20 cellular contexts compared by ENCODE assay signal in the genomic region with DNA sequence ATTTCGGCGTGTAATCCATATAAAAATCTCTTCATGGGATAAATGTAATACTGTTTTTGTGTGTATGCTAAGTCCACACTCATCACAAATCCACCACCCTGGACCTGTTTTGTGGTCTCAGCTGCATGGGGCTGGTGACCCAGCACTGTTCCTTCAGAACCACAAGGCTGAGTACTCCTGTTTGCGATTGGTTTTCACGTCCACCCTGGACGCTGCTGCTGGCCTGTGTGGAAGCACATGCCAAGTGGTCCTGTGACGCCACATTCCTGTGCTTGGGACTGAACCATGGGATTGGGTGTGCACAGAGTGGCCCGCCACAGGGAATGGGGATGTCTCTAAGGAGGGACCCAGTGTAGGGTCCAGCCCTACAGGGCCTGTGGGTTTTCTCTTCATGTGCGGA. TPM values are rescaled to one million over a fixed set of nuclear protein-coding genes. Genes with fewer than 3 reads are reported as not detected.
DNase-seq lines count a peak whose midpoint lies in the region; ATAC-seq, FAIRE-seq and TF ChIP-seq lines count a peak whose summit lies in the region.
"Had no signal": no experiment of that assay in that cellular context is flagged by ENCODE, and none has a peak within 500 bp of the region (broad histone marks: within the 10 kb centered on the region; RNA-seq: fewer than 3 reads in every experiment).

No MANE protein-coding gene starts in this region.

- no peak for FAIRE-seq in GM12891 (lab: Jason Lieb, UNC)
- FAIRE-seq in frontal cortex (lab: Jason Lieb, UNC) = no peak
- FAIRE-seq: HTR-8/SVneo had no signal

- no peak overlapping the region for H3K18ac ChIP-seq in neuronal stem cell (ENCODE audit: low read length)

- H2AFZ ChIP-seq in GM23338 (no peak overlapping the region), neuronal stem cell (ENCODE audit: low read length) (no peak overlapping the region)

- no peak overlapping the region for H3K27ac ChIP-seq in GM23338 (ENCODE audit: low read depth)
- H3K27ac ChIP-seq in neuronal stem cell (replicated peaks; ENCODE audit: low read length) = no peak overlapping the region

- H3K4ac ChIP-seq in neuronal stem cell (ENCODE audit: low read length) = no peak overlapping the region

- no peaks in the 10 kb centered on the region for H3K27me3 ChIP-seq in GM23338 (ENCODE audit: insufficient read depth)
- no peaks in the 10 kb centered on the region for H3K27me3 ChIP-seq in neuronal stem cell (ENCODE audit: control insufficient read depth in 3 of 3, insufficient read depth in 3 of 3, low read depth in 1 of 3, low read length in 3 of 3)
- H3K27me3 ChIP-seq: BLaER1 had no signal

- H3K23ac ChIP-seq in neuronal stem cell (ENCODE audit: low read depth, low read length, poor library complexity) = peak overlapping the region; percentile 45

- no peak overlapping the region for H4K91ac ChIP-seq in neuronal stem cell (ENCODE audit: low read depth, low read length, poor library complexity)

- H3K36me3 Mint-ChIP-seq in GM23338 (ENCODE audit: low read depth) (peaks cover 77% of the 10 kb centered on the region), chondrocyte (ENCODE audit: low read depth) (peaks cover 20% of the 10 kb centered on the region)

- H3K4me2 ChIP-seq in GM23338 = no peak overlapping the region
- no peak overlapping the region for H3K4me2 ChIP-seq in neuronal stem cell (ENCODE audit: insufficient read depth, low read length, poor library complexity, severe bottlenecking)
- H3K4me2 ChIP-seq: BLaER1 had no signal

- H3K27ac Mint-ChIP-seq in GM23338 = peak overlapping the region; percentile 67; the same call in 1 of the 2 replicates
- no peak overlapping the region for H3K27ac Mint-ChIP-seq in chondrocyte (ENCODE audit: unreplicated experiment)
- H3K27ac Mint-ChIP-seq: CD4-positive, alpha-beta T cell had no signal

- DNase-seq in GM12891 (ENCODE audit: insufficient read length, low spot score) (no peak), GM23338 (ENCODE audit: low spot score) (no peak), chondrocyte (ENCODE audit: low spot score) (peak; percentile 64), neuronal stem cell (ENCODE audit: low spot score) (no peak), frontal cortex (ENCODE audit: low spot score in 2 of 2) (no peak), NCI-H82 (lab: John Stamatoyannopoulos, UW) (no peak), SIG-M5 treated with dmso at 0.1 percent for 504 hours (lab: John Stamatoyannopoulos, UW; ENCODE audit: unreplicated experiment) (no peak)
- DNase-seq: CD4-positive, alpha-beta T cell; COR-L47; IMR-90; MV-4-11; NCI-H1105 treated with DMSO at 0.1 percent for 48 hours; NCI-H2081 treated with DMSO at 0.1 percent for 48 hours; NCI-H2171 treated with DMSO at 0.1 percent for 48 hours; NCI-H524 treated with DMSO at 0.1 percent for 48 hours; SHP77 had no signal

- TF ChIP-seq POLR2A in GM12891 (IDR thresholded peaks at IDR 0.05; ENCODE audit: low read depth, low read length) = peak; percentile 13; the same call in 1 of the 2 replicates

- 0 out of 2 replicates have a peak, but pooled peaks cover 8% of the 10 kb centered on the region for H3F3A ChIP-seq in GM23338 (replicated peaks; ENCODE audit: low read depth)

- H2BK15ac ChIP-seq in neuronal stem cell (ENCODE audit: low read length) = no peak overlapping the region

- H3K9me3 ChIP-seq in neuronal stem cell (replicated peaks in 1 of 2; ENCODE audit: control insufficient read depth in 2 of 2, insufficient read depth in 1 of 2, low read depth in 1 of 2, low read length in 2 of 2) = no peaks in the 10 kb centered on the region
- H3K9me3 ChIP-seq: BLaER1 had no signal

- ATAC-seq in GM23338 = no peak
- ATAC-seq: HCT116 had no signal

- H2BK5ac ChIP-seq in neuronal stem cell (ENCODE audit: low read length) = no peak overlapping the region

- no peak overlapping the region for H4K8ac ChIP-seq in neuronal stem cell (ENCODE audit: low read depth, low read length)

- peaks cover 6% of the 10 kb centered on the region for H3K79me1 ChIP-seq in neuronal stem cell (ENCODE audit: low read depth, low read length)

- no peak overlapping the region for H2BK120ac ChIP-seq in neuronal stem cell (ENCODE audit: low read depth, low read length)

- H4K20me1 ChIP-seq in GM23338 (replicated peaks; ENCODE audit: insufficient read depth) = peaks cover 8% of the 10 kb centered on the region; the same call in 1 of the 2 replicates

- H3K9me3 Mint-ChIP-seq in GM23338 (peaks cover 3% of the 10 kb centered on the region; the same call in 1 of the 3 replicates), chondrocyte (ENCODE audit: low read depth) (no peaks in the 10 kb centered on the region)
- H3K9me3 Mint-ChIP-seq: CD4-positive, alpha-beta T cell had no signal

- peaks cover 46% of the 10 kb centered on the region for H3K36me3 ChIP-seq in GM23338 (ENCODE audit: insufficient read depth)
- peaks cover 24 to 76% of the 10 kb centered on the region in 2 donors for H3K36me3 ChIP-seq in neuronal stem cell (replicated peaks in 1 of 2; ENCODE audit: control insufficient read depth in 2 of 2, insufficient read depth in 2 of 2, low read length in 2 of 2)

- H3K9me2 ChIP-seq in GM23338 (ENCODE audit: insufficient read depth) = no peaks in the 10 kb centered on the region

- H3K4me3 ChIP-seq in GM23338 (no peak overlapping the region), neuronal stem cell (ENCODE audit: low read length in 2 of 2) (no peak overlapping the region)
- H3K4me3 ChIP-seq: BLaER1, SK-N-MC had no signal

- H3K27me3 Mint-ChIP-seq in GM23338 (ENCODE audit: insufficient read depth, low read depth, poor library complexity) = peaks cover 16% of the 10 kb centered on the region
- no peaks in the 10 kb centered on the region for H3K27me3 Mint-ChIP-seq in chondrocyte (ENCODE audit: low read depth)
- H3K27me3 Mint-ChIP-seq: CD4-positive, alpha-beta T cell had no signal

- H3K14ac ChIP-seq in neuronal stem cell (ENCODE audit: low read length) = no peak overlapping the region

- no peak overlapping the region for H2BK12ac ChIP-seq in neuronal stem cell (ENCODE audit: low read length)

- H3K4me3 Mint-ChIP-seq in GM23338 = no peak overlapping the region
- no peak overlapping the region for H3K4me3 Mint-ChIP-seq in chondrocyte (ENCODE audit: unreplicated experiment)
- H3K4me3 Mint-ChIP-seq: CD4-positive, alpha-beta T cell had no signal

- H3K9ac ChIP-seq in neuronal stem cell (ENCODE audit: low read depth, low read length, poor library complexity) = no peak overlapping the region

- TF ChIP-seq CTCF in GM23338 (conservative IDR thresholded peaks at IDR 0.05; ENCODE audit: low read depth in 2 of 2) (no peak), chondrocyte (IDR thresholded peaks at IDR 0.05) (no peak)

- WGBS in neuronal stem cell (ENCODE audit: extremely low coverage in 2 of 2, insufficient read length in 2 of 2, insufficient replicate concordance in 1 of 2), 2 donors = no CpG with 5 or more reads among the region's 8 CpGs

- H3K4me1 ChIP-seq in GM23338 (ENCODE audit: insufficient read depth) (peaks cover 5% of the 10 kb centered on the region; the same call in 1 of the 2 replicates), neuronal stem cell (ENCODE audit: control insufficient read depth in 2 of 2, insufficient read depth in 1 of 2, low read depth in 1 of 2, low read length in 2 of 2) (peaks cover 5% of the 10 kb centered on the region in 2 donors)

- H3K79me2 ChIP-seq in GM23338 (replicated peaks; ENCODE audit: insufficient read depth) = peaks cover 25% of the 10 kb centered on the region

- H3K4me1 Mint-ChIP-seq in GM23338 = peaks cover 12% of the 10 kb centered on the region
- peaks cover 15% of the 10 kb centered on the region for H3K4me1 Mint-ChIP-seq in chondrocyte (ENCODE audit: low read depth)

- no peak overlapping the region for H2AK5ac ChIP-seq in neuronal stem cell (ENCODE audit: low read depth, low read length)

TF ChIP-seq in GM12891, 5 proteins besides CTCF, POLR2A, EP300 and RAD21:
- no peak for TF ChIP-seq SPI1 (IDR thresholded peaks at IDR 0.05; ENCODE audit: low read depth, low read length)
- TF ChIP-seq POU2F2 (IDR thresholded peaks at IDR 0.05; ENCODE audit: low read depth, low read length) = no peak
- no peak for TF ChIP-seq TAF1 (IDR thresholded peaks at IDR 0.05; ENCODE audit: low read depth, low read length)
- TF ChIP-seq POLR2AphosphoS5 (IDR thresholded peaks at IDR 0.05; ENCODE audit: low read depth, low read length) = no peak
- no peak for TF ChIP-seq PAX5 (IDR thresholded peaks at IDR 0.05; ENCODE audit: insufficient read depth, low read length, severe bottlenecking)

RNA-seq across cellular contexts. Expression of a gene that starts 4.3 kb away (rescaled TPM):
- polyA plus RNA-seq in GM12891 (2012; ENCODE audit: low read depth, missing spikeins) = 19.9 TPM
- 72.7 and 73.0 TPM in 2 replicates for total RNA-seq in GM23338 (2014; rRNA removed; shearing (Covaris generic))
- 52.4 and 59.3 TPM in 2 replicates for polyA plus RNA-seq in GM23338 (2016; fragmentation: Nextera tagmentation; extraction: Ambion mirVana)
- total RNA-seq in chondrocyte = 18.7 to 21.0 TPM (median 19.8 TPM) in 3 replicates
- 10.3 TPM for polyA plus RNA-seq in neuronal stem cell (2013, experiment 1 of 2)
- 8.8 TPM for polyA plus RNA-seq in neuronal stem cell (2013, experiment 2 of 2)
- 3.3 TPM for total RNA-seq in frontal cortex

RNA-seq across cellular contexts. Expression of a gene that starts 16.4 kb away (rescaled TPM):
- polyA plus RNA-seq in GM12891 (2012; ENCODE audit: low read depth, missing spikeins) = 12.5 TPM
- total RNA-seq in GM23338 (2014; rRNA removed; shearing (Covaris generic)) = 47.7 and 57.2 TPM in 2 replicates
- polyA plus RNA-seq in GM23338 (2016; fragmentation: Nextera tagmentation; extraction: Ambion mirVana) = 24.5 and 26.3 TPM in 2 replicates
- total RNA-seq in chondrocyte = 35.9 to 48.0 TPM (median 36.8 TPM) in 3 replicates
- 20.4 TPM for polyA plus RNA-seq in neuronal stem cell (2013, experiment 1 of 2)
- polyA plus RNA-seq in neuronal stem cell (2013, experiment 2 of 2) = 21.2 TPM
- 10.2 TPM for total RNA-seq in frontal cortex

RNA-seq across cellular contexts. Expression of a gene that starts 39.0 kb away (rescaled TPM):
- polyA plus RNA-seq in GM12891 (2012; ENCODE audit: low read depth, missing spikeins) = 5.8 TPM
- total RNA-seq in GM23338 (2014; rRNA removed; shearing (Covaris generic)) = 26.2 and 33.8 TPM in 2 replicates
- 8.4 and 9.3 TPM in 2 replicates for polyA plus RNA-seq in GM23338 (2016; fragmentation: Nextera tagmentation; extraction: Ambion mirVana)
- 54.2 to 65.7 TPM (median 56.1 TPM) in 3 replicates for total RNA-seq in chondrocyte
- 21.6 TPM for polyA plus RNA-seq in neuronal stem cell (2013, experiment 1 of 2)
- polyA plus RNA-seq in neuronal stem cell (2013, experiment 2 of 2) = 22.4 TPM
- total RNA-seq in frontal cortex = 7.3 TPM
